ENCODE assay signal across 8 cellular contexts in the genomic region with DNA sequence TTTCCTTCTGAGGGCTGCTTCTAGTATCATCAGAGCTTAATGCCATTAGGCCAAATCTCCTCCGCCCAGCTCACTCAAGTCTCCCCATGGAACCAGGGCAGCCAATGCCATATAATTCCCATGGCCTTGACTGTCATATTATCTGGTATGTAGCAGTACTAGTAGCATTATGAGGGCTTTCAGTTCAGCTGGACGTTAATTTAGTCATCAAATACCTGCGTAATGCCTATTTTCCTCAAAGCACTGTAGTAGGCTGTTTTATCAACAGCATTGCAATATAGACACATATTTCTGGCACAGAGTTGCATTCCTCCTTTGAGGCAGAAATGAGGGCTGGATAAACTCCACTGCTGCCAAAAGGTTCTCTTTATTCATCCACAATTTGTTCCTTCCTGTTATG. TPM values are rescaled to one million over a fixed set of nuclear protein-coding genes. Genes with fewer than 3 reads are reported as not detected.
DNase-seq lines count a peak whose midpoint lies in the region; ATAC-seq and TF ChIP-seq lines count a peak whose summit lies in the region.

No MANE protein-coding gene starts in this region.

- peaks cover 32% of the 10 kb centered on the region for H3K4me1 ChIP-seq in Caco-2
- H3K4me1 ChIP-seq in PC-3 (ENCODE audit: insufficient read depth, low read length) = peaks cover 29% of the 10 kb centered on the region
- peaks cover 20% of the 10 kb centered on the region for H3K4me1 ChIP-seq in parathyroid adenoma

- ATAC-seq in PC-3 = no peak
- no peak for ATAC-seq in GM19023 (IDR thresholded peaks at IDR 0.05; ENCODE audit: unreplicated experiment)
- ATAC-seq in left colon = no peak

- DNase-seq in Caco-2 (no peak), PC-3 (no peak), epithelial cell of esophagus (ENCODE audit: low read depth) (peak; percentile 72), SIG-M5 treated with dmso at 0.1 percent for 504 hours (lab: John Stamatoyannopoulos, UW; ENCODE audit: unreplicated experiment) (no peak), NAMALWA (ENCODE audit: low spot score) (no peak), left colon (no peak)

- peak overlapping the region; percentile 86 for H3K4me3 Mint-ChIP-seq in Caco-2 (ENCODE audit: unreplicated experiment)

- H4K20me1 ChIP-seq in PC-3 (ENCODE audit: low read length) = no peaks in the 10 kb centered on the region

- H3K79me2 ChIP-seq in PC-3 (ENCODE audit: low read length) (peaks cover 65% of the 10 kb centered on the region), parathyroid adenoma (peaks cover 26% of the 10 kb centered on the region)

- H2AFZ ChIP-seq in PC-3 (ENCODE audit: low read length) (peak overlapping the region; percentile 93; the same call in 1 of the 2 replicates), parathyroid adenoma (peak overlapping the region; percentile 94)

- no peaks in the 10 kb centered on the region for H3K27me3 ChIP-seq in Caco-2 (replicated peaks; ENCODE audit: control insufficient read depth, insufficient read depth, low read length)
- H3K27me3 ChIP-seq in PC-3 (ENCODE audit: low read length) = no peaks in the 10 kb centered on the region
- no peaks in the 10 kb centered on the region for H3K27me3 ChIP-seq in parathyroid adenoma (ENCODE audit: control insufficient read depth, insufficient read depth, low read length)

- no peaks in the 10 kb centered on the region for H3K9me2 ChIP-seq in PC-3 (replicated peaks; ENCODE audit: low read length)

- POLR2A ChIA-PET in Caco-2 (lab: Charles Lee) (no interaction called here), PC-3 (lab: Charles Lee; ENCODE audit: unreplicated experiment) (no interaction called here)

- no peaks in the 10 kb centered on the region for H3K27me3 Mint-ChIP-seq in Caco-2 (ENCODE audit: insufficient read depth, unreplicated experiment)

- peak overlapping the region; percentile 94; the same call in 1 of the 2 replicates for H3K9ac ChIP-seq in PC-3 (ENCODE audit: low read length)
- H3K9ac ChIP-seq in parathyroid adenoma = no peak overlapping the region

- H3K4me2 ChIP-seq in PC-3 (ENCODE audit: low read length) (peak overlapping the region; percentile 80), parathyroid adenoma (ENCODE audit: low read length) (peak overlapping the region; percentile 95)

- BruUV-seq in Caco-2 (replicated peaks; lab: Mats Ljungman, UMichigan) (no TSS peak), PC-3 (replicated peaks; lab: Mats Ljungman, UMichigan) (no TSS peak)

- TF ChIP-seq CTCF in Caco-2 (IDR thresholded peaks at IDR 0.05; ENCODE audit: insufficient read depth in 1 of 2, low read depth in 1 of 2, low read length in 1 of 2, severe bottlenecking in 1 of 2, unreplicated experiment in 1 of 2) = no peak
- TF ChIP-seq CTCF in PC-3 (conservative IDR thresholded peaks at IDR 0.05; ENCODE audit: low read depth, low read length) = no peak
- no peak for TF ChIP-seq CTCF in epithelial cell of esophagus (IDR thresholded peaks at IDR 0.05; ENCODE audit: insufficient read depth, low read depth, low read length, missing control alignments)
- no peak for TF ChIP-seq CTCF in parathyroid adenoma (IDR thresholded peaks at IDR 0.05)

- CTCF ChIA-PET in Caco-2 (lab: Charles Lee) = interaction anchor here (0.7 to 1.6 kb wide), 3 partner anchors 21 to 23 kb away, joined by 4 to 6 read pairs (median 4); no protein-coding TSS in a partner anchor
- CTCF ChIA-PET in PC-3 (lab: Charles Lee) = no interaction called here

- intact Hi-C loops in Caco-2 (cut with micrococcal nuclease; ENCODE audit: unreplicated experiment) = loop anchor here (5.0 kb wide), 1 partner anchor 148 kb away; the partner anchor contains the start of gene SRSF3
- intact Hi-C loops in PC-3 (cut with micrococcal nuclease) = loop anchor here (5.0 kb wide), 1 partner anchor 163 kb away; no protein-coding TSS in a partner anchor
- intact Hi-C loops in left colon (cut with DNase I, micrococcal nuclease) = loop anchor here in 1 of 2 donors (10.0 kb wide), 1 partner anchor 150 kb away; the partner anchor contains the start of gene SRSF3

- H3K36me3 ChIP-seq in Caco-2 (ENCODE audit: control insufficient read depth, insufficient read depth, low read length) (0 out of 2 replicates have a peak, but pooled peaks cover 1% of the 10 kb centered on the region), PC-3 (ENCODE audit: low read depth, low read length) (peaks cover 11% of the 10 kb centered on the region), parathyroid adenoma (ENCODE audit: control insufficient read depth, insufficient read depth, low read length) (no peaks in the 10 kb centered on the region)

- H3F3A ChIP-seq in PC-3 (ENCODE audit: low read length, unreplicated experiment) = peaks cover 4% of the 10 kb centered on the region

- H3K9me3 ChIP-seq in Caco-2 = no peaks in the 10 kb centered on the region
- H3K9me3 ChIP-seq in PC-3 (ENCODE audit: low read length) = no peaks in the 10 kb centered on the region
- no peaks in the 10 kb centered on the region for H3K9me3 ChIP-seq in parathyroid adenoma (ENCODE audit: control insufficient read depth, low read length)

- H3K27ac Mint-ChIP-seq in Caco-2 (ENCODE audit: unreplicated experiment) = peak overlapping the region; percentile 90

- peaks cover 9% of the 10 kb centered on the region for H3K36me3 Mint-ChIP-seq in Caco-2 (ENCODE audit: insufficient read depth, unreplicated experiment)

- H3K27ac ChIP-seq in PC-3 (ENCODE audit: low read length) (no peak overlapping the region), parathyroid adenoma (peak overlapping the region; percentile 92)

- peak overlapping the region; percentile 0; the same call in 1 of the 2 replicates for H3K4me3 ChIP-seq in Caco-2 (ENCODE audit: low read depth, low read length)
- peak overlapping the region; percentile 97 for H3K4me3 ChIP-seq in PC-3 (ENCODE audit: low read length)
- H3K4me3 ChIP-seq in epithelial cell of esophagus (ENCODE audit: low read length) = peak overlapping the region; percentile 83
- H3K4me3 ChIP-seq in parathyroid adenoma (ENCODE audit: low read depth, low read length) = peak overlapping the region; percentile 88

- peaks cover 8% of the 10 kb centered on the region for H3K4me1 Mint-ChIP-seq in Caco-2 (ENCODE audit: low read depth, unreplicated experiment)

- H3K9me3 Mint-ChIP-seq in Caco-2 (ENCODE audit: unreplicated experiment) = no peaks in the 10 kb centered on the region

RNA-seq across cellular contexts. Expression of gene KCTD20, which starts 1.7 kb away (rescaled TPM):
- total RNA-seq in Caco-2 (2022) = 28.1 and 32.4 TPM in 2 replicates
- 20.8 and 26.5 TPM in 2 replicates for total RNA-seq in PC-3 (2014; rRNA removed)
- 10 to 100 TPM; 22.0 to 28.4 TPM for total RNA-seq in left colon

RNA-seq across cellular contexts. Expression of gene PXT1, which starts 1.8 kb away (rescaled TPM):
- total RNA-seq in Caco-2 (2022) (not detected in 2 replicates), PC-3 (2014; rRNA removed) (not detected in 2 replicates), left colon (not detected)

RNA-seq across cellular contexts. Expression of gene ETV7, which starts 57.0 kb away (rescaled TPM):
- total RNA-seq in Caco-2 (2022) (0.52 and 0.79 TPM in 2 replicates), PC-3 (2014; rRNA removed) (not detected in 2 replicates), left colon (1 to 10 TPM; 3.6 to 8.9 TPM)

Comparison
In these comparisons a context has a peak if more than half of its experiments do, and no peak if none do; other contexts are left out.
1. H3K4me3 ChIP-seq: peak in every context shown above with its lines; median percentile 97 in PC-3; 88 in parathyroid adenoma; 83 in epithelial cell of esophagus; 0 in Caco-2.